2 cellular contexts compared by ENCODE assay signal in the genomic region with DNA sequence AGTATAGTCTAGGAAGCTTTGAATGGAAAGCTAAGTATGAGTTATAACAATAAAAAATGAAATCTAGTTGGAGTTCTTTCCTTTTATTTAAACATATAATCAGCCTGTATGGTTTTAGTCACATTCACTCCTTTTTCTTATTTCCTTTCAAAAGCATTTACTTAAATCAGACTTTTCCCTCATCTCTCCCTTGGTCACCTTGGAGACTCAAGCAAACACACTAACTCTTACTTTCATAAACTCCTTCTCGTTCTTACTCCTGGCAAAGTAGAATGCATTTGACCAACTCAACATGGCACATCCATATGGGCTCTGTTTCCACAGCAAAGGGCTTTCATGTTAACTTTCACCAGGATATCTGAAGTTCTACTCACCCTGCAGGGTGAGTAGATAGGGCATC.
TF ChIP-seq lines count a peak whose summit lies in the region.

No MANE protein-coding gene starts in this region.

TF ChIP-seq in IMR-90, 13 proteins besides CTCF, POLR2A, EP300 and RAD21:
- TF ChIP-seq CEBPB (IDR thresholded peaks at IDR 0.05; ENCODE audit: low read depth, low read length) (no peak), MXI1 (IDR thresholded peaks at IDR 0.05; ENCODE audit: borderline replicate concordance, low read depth, low read length) (no peak), MAFK (IDR thresholded peaks at IDR 0.05; ENCODE audit: low read depth, low read length) (no peak), MAZ (IDR thresholded peaks at IDR 0.05; ENCODE audit: borderline replicate concordance, low read depth, low read length) (no peak), FOS (IDR thresholded peaks at IDR 0.05; ENCODE audit: low read depth, low read length) (no peak), NFE2L2 (IDR thresholded peaks at IDR 0.05; ENCODE audit: low read depth, low read length) (no peak), RCOR1 (IDR thresholded peaks at IDR 0.05; ENCODE audit: insufficient replicate concordance, low read length) (no peak), RFX5 (IDR thresholded peaks at IDR 0.05; ENCODE audit: low read depth, low read length) (no peak), USF2 (IDR thresholded peaks at IDR 0.05; ENCODE audit: low read depth, low read length) (no peak), CHD1 (IDR thresholded peaks at IDR 0.05; ENCODE audit: low read depth, low read length) (no peak), BHLHE40 (IDR thresholded peaks at IDR 0.05; ENCODE audit: low read depth, low read length) (no peak), SMC3 (IDR thresholded peaks at IDR 0.05; ENCODE audit: low read depth, low read length) (no peak)
- TF ChIP-seq, protein P1, sequence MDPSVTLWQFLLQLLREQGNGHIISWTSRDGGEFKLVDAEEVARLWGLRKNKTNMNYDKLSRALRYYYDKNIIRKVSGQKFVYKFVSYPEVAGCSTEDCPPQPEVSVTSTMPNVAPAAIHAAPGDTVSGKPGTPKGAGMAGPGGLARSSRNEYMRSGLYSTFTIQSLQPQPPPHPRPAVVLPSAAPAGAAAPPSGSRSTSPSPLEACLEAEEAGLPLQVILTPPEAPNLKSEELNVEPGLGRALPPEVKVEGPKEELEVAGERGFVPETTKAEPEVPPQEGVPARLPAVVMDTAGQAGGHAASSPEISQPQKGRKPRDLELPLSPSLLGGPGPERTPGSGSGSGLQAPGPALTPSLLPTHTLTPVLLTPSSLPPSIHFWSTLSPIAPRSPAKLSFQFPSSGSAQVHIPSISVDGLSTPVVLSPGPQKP (IDR thresholded peaks at IDR 0.05; ENCODE audit: borderline replicate concordance, low read depth, low read length), result no peak

TF ChIP-seq in K562, 482 proteins besides CTCF, POLR2A, EP300 and RAD21:
- TF ChIP-seq SAFB2 (IDR thresholded peaks at IDR 0.05; ENCODE audit: borderline replicate concordance, low read depth, low read length, severe bottlenecking), result no peak
- no peak for TF ChIP-seq TEAD1 (CRISPR knock-in tag; IDR thresholded peaks at IDR 0.05)
- no peak for TF ChIP-seq NFATC3 (IDR thresholded peaks at IDR 0.05)
- TF ChIP-seq ZNF76 (CRISPR knock-in tag; IDR thresholded peaks at IDR 0.05; ENCODE audit: borderline replicate concordance), result no peak
- TF ChIP-seq IFI16 (CRISPR knock-in tag; IDR thresholded peaks at IDR 0.05), result no peak
- TF ChIP-seq, protein P2, sequence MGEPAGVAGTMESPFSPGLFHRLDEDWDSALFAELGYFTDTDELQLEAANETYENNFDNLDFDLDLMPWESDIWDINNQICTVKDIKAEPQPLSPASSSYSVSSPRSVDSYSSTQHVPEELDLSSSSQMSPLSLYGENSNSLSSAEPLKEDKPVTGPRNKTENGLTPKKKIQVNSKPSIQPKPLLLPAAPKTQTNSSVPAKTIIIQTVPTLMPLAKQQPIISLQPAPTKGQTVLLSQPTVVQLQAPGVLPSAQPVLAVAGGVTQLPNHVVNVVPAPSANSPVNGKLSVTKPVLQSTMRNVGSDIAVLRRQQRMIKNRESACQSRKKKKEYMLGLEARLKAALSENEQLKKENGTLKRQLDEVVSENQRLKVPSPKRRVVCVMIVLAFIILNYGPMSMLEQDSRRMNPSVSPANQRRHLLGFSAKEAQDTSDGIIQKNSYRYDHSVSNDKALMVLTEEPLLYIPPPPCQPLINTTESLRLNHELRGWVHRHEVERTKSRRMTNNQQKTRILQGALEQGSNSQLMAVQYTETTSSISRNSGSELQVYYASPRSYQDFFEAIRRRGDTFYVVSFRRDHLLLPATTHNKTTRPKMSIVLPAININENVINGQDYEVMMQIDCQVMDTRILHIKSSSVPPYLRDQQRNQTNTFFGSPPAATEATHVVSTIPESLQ (CRISPR knock-in tag; IDR thresholded peaks at IDR 0.05), result no peak
- no peak for TF ChIP-seq HNRNPK (IDR thresholded peaks at IDR 0.05; ENCODE audit: low read depth, low read length, poor library complexity, severe bottlenecking)
- TF ChIP-seq STAT5B (CRISPR knock-in tag; IDR thresholded peaks at IDR 0.05), result no peak
- TF ChIP-seq, protein P3, sequence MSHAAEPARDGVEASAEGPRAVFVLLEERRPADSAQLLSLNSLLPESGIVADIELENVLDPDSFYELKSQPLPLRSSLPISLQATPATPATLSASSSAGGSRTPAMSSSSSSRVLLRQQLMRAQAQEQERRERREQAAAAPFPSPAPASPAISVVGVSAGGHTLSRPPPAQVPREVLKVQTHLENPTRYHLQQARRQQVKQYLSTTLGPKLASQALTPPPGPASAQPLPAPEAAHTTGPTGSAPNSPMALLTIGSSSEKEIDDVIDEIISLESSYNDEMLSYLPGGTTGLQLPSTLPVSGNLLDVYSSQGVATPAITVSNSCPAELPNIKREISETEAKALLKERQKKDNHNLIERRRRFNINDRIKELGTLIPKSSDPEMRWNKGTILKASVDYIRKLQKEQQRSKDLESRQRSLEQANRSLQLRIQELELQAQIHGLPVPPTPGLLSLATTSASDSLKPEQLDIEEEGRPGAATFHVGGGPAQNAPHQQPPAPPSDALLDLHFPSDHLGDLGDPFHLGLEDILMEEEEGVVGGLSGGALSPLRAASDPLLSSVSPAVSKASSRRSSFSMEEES (CRISPR knock-in tag; IDR thresholded peaks at IDR 0.05), result no peak
- no peak for TF ChIP-seq FOXO4 (CRISPR knock-in tag; IDR thresholded peaks at IDR 0.05)
